ENCODE assay signal across 1 cellular context in genomic region chr10:81874878-81875679, GRCh38.
TF ChIP-seq lines count a peak whose summit lies in the region.

NRG3 (plus strand) TSS chr10:81875194.

TF ChIP-seq in SK-N-SH treated with all-trans-retinoic acid at 6 μM for 48 hours, 23 proteins besides CTCF, POLR2A, EP300 and RAD21 (continued from another document):
- TF ChIP-seq CREB5 (CRISPR knock-in tag; IDR thresholded peaks at IDR 0.05; ENCODE audit: low read depth) (no peak), TOX (CRISPR knock-in tag; IDR thresholded peaks at IDR 0.05; ENCODE audit: borderline replicate concordance) (no peak), TCF4 (CRISPR knock-in tag; IDR thresholded peaks at IDR 0.05; ENCODE audit: borderline replicate concordance) (no peak)
